In the genomic region with DNA sequence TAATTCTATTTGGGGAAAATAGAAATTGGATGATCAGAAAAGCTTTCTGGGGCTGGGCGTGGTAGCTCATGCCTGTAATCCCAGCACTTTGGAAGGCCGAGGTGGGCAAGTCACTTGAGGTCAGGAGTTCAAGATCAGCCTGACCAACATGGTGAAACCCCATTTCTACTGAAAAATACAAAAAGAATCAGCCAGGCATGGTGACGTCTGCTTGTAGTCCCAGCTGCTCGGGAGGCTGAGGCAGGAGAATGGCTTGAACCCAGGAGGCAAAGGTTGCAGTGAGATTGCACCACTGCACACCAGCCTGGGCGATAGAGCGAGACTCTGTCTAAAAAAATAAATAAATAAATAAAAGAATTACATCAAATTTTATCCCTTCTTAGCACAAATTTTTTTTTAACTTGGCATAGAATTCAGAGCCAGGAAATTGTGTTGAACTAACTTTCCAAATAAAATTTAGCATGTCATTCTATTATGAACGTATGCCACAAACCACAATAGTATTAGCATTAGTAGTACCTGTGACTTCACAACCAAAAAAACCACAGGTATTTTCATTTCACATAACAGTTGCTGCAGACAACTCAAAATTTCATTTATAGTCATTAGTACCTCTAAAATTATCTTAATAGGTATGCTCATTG, we compare ENCODE assay signal across 12 cellular contexts.
DNase-seq lines count a peak whose midpoint lies in the region; ATAC-seq, FAIRE-seq and TF ChIP-seq lines count a peak whose summit lies in the region.
"Had no signal": no experiment of that assay in that cellular context is flagged by ENCODE, and none has a peak within 500 bp of the region (broad histone marks: within the 10 kb centered on the region; RNA-seq: fewer than 3 reads in every experiment).

No MANE protein-coding gene starts in this region.

- no peaks in the 10 kb centered on the region for H3K27me3 ChIP-seq in GM06990 (replicated peaks; ENCODE audit: control insufficient read depth, insufficient read depth, low read length)

- TF ChIP-seq CTCF in GM06990 (IDR thresholded peaks at IDR 0.05; ENCODE audit: insufficient read depth, low read length, poor library complexity, severe bottlenecking): no peak

- no peak overlapping the region for H3K4me3 ChIP-seq in GM06990 (replicated peaks; ENCODE audit: low read depth, low read length)

- peak; percentile 89 for FAIRE-seq in RCC 7860 (lab: Jason Lieb, UNC)

- ATAC-seq in GM19463 (IDR thresholded peaks at IDR 0.05; ENCODE audit: unreplicated experiment) (peak; percentile 28), HG03039 (IDR thresholded peaks at IDR 0.05; ENCODE audit: unreplicated experiment) (peak; percentile 45)

- DNase-seq in GM06990 (ENCODE audit: extremely low read depth, insufficient read length) (peak; percentile 68), RCC 7860 (ENCODE audit: low spot score) (peak; percentile 69), NCI-H526 (lab: John Stamatoyannopoulos, UW) (no peak), SHP77 treated with DMSO at 0.1 percent for 48 hours (lab: John Stamatoyannopoulos, UW) (no peak), globus pallidus (ENCODE audit: low spot score) (no peak)
- DNase-seq in activated T-cell treated with anti-CD3 and anti-CD28 coated beads, Interleukin-2, amount 50 U/mL, for 48 hours: no peak
- DNase-seq: activated naive CD4-positive, alpha-beta T cell; NCI-H1694 treated with DMSO at 0.1 percent for 48 hours; nephron progenitor cell; substantia nigra had no signal

- no peaks in the 10 kb centered on the region for H3K36me3 ChIP-seq in GM06990 (ENCODE audit: control insufficient read depth, insufficient read depth, low read length)

Comparison
In these comparisons a context has a peak if more than half of its experiments do, and no peak if none do; other contexts are left out.
1. DNase-seq: peak in GM06990 (single experiment) and RCC 7860 (single experiment); none in NCI-H526 (0 of 2), activated T-cell treated with anti-CD3 and anti-CD28 coated beads, Interleukin-2, amount 50 U/mL, for 48 hours (0 of 2), SHP77 treated with DMSO at 0.1 percent for 48 hours (single experiment) and globus pallidus (single experiment).